In genomic region chr9:86908261-86908660, GRCh38 we compare ENCODE assay signal across 24 cellular contexts.
"Had no signal": no experiment of that assay in that cellular context is flagged by ENCODE, and none has a peak within 500 bp of the region (broad histone marks: within the 10 kb centered on the region; RNA-seq: fewer than 3 reads in every experiment).

No MANE protein-coding gene starts in this region.

- H3K4me1 ChIP-seq: colonic mucosa, gastrocnemius medialis, heart right ventricle, left lung, lower lobe of right lung had no signal

- H3K4me3 Mint-ChIP-seq: dendritic cell treated with granulocyte-macrophage colony-stimulating factor and Interleukin-4, amounts not matched to agents 40 ng/mL and 50 ng/mL, for 4 days; effector memory CD8-positive, alpha-beta T cell; endodermal cell; mesothelial cell of epicardium had no signal

- H3K36me3 ChIP-seq: colonic mucosa, esophagus squamous epithelium, gastrocnemius medialis, heart right ventricle, left lung, lower lobe of right lung had no signal

- H3K27me3 ChIP-seq: colonic mucosa had no signal

- DNase-seq: cerebellar nuclear complex; colonic mucosa; cortex of kidney; effector CD8-positive, alpha-beta T cell; effector memory CD8-positive, alpha-beta T cell; endodermal cell; erythroblast; esophagus squamous epithelium; foreskin fibroblast; foreskin melanocyte; gastrocnemius medialis; glutamatergic neuron; heart right ventricle; hippocampal formation; left cardiac atrium; left lung; left ventricle myocardium superior; lower lobe of right lung; mesenchymal stem cell; mucosa of descending colon had no signal

- H3K27ac ChIP-seq: colonic mucosa, epithelial cell of prostate, esophagus squamous epithelium, gastrocnemius medialis, heart right ventricle, left lung, lower lobe of right lung had no signal

- H3K4me3 ChIP-seq: colonic mucosa, esophagus squamous epithelium, gastrocnemius medialis, heart right ventricle, left lung, lower lobe of right lung, mucosa of descending colon had no signal

- H3K27ac Mint-ChIP-seq: dendritic cell treated with granulocyte-macrophage colony-stimulating factor and Interleukin-4, amounts not matched to agents 40 ng/mL and 50 ng/mL, for 4 days; effector memory CD8-positive, alpha-beta T cell; endodermal cell had no signal

- ATAC-seq: effector memory CD8-positive, alpha-beta T cell; esophagus mucosa; gastrocnemius medialis; heart right ventricle; left cardiac atrium; left lung; left ventricle myocardium superior; lower lobe of right lung; mucosa of descending colon had no signal

- H3K9me3 ChIP-seq: colonic mucosa, gastrocnemius medialis, mucosa of descending colon had no signal
